ENCODE assay signal across 10 cellular contexts in the genomic region with DNA sequence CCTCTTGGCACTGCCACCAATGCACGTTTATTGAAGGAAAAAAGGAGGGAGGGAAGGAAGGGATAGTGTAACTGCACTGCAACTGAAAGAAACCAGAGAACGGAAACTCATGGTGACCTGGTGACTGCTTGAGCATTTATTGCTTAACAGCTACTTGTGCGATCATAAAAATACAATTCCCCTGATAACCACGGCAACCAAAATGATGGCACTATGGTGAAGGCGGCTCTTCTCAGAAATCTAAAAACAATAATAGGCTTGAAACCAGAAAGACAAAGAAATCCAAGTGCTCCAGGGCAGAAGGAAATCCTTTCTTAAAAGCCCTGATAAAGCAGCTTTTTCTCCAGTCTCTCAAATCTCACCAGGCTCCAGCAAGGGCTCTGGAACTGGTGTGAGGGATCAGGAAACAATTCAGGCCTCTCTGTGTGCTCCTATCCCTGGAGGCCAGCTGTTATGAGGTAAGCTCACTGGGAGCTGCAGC. TPM values are rescaled to one million over a fixed set of nuclear protein-coding genes. Genes with fewer than 3 reads are reported as not detected.
A peak's percentile ranks its signal among the peaks of the same experiment; 100 is the strongest.
DNase-seq lines count a peak whose midpoint lies in the region; ATAC-seq, FAIRE-seq and TF ChIP-seq lines count a peak whose summit lies in the region.
"Had no signal": no experiment of that assay in that cellular context is flagged by ENCODE, and none has a peak within 500 bp of the region (broad histone marks: within the 10 kb centered on the region; RNA-seq: fewer than 3 reads in every experiment).

No MANE protein-coding gene starts in this region.

- TF ChIP-seq RAD21 in GM12878 (IDR thresholded peaks at IDR 0.05; ENCODE audit: insufficient read depth, low read depth, low read length) = no peak

- intact Hi-C loops in left ventricle myocardium inferior (cut with micrococcal nuclease) (no loop called here), heart right ventricle (cut with DNase I) (loop anchor here in 4 of 10 donors (5.0 to 10.0 kb wide), 4 partner anchors 59 to 157 kb away; partner anchors contain the start of gene POLR1E (in 2 of the 4)), GM12878 (cut with micrococcal nuclease; ENCODE audit: unreplicated experiment) (loop anchor here (10.0 kb wide), 1 partner anchor 549 kb away; no protein-coding TSS in a partner anchor)

- H2BK12ac ChIP-seq in mesenchymal stem cell (ENCODE audit: low read length in 2 of 2) = no peak overlapping the region

- no peaks in the 10 kb centered on the region for H4K20me1 ChIP-seq in GM12878 (ENCODE audit: control insufficient read depth, insufficient read depth)

- CTCF ChIA-PET in GM12878 (lab: Yijun Ruan, JAX) = interaction anchor here (0.7 to 7.8 kb wide), 8 partner anchors 9 to 579 kb away, joined by 3 to 55 read pairs (median 4); partner anchors contain the start of gene TOMM5
- CTCF ChIA-PET in activated CD8-positive, alpha-beta T cell treated with anti-CD3 and anti-CD28 coated beads, Interleukin-2, amount 10 ng/mL, durations not matched to agents 7 days and 5 days (lab: Charles Lee) = interaction anchor here (0.8 to 6.2 kb wide), 2 partner anchors 10 to 16 kb away, joined by 3 to 47 read pairs; partner anchors contain the start of gene TOMM5
- CTCF ChIA-PET in activated naive CD4-positive, alpha-beta T cell treated with anti-CD3 and anti-CD28 coated beads, Interleukin-2, amount 10 ng/mL, durations not matched to agents 7 days and 5 days (lab: Charles Lee) = interaction anchor here (9.0 kb wide), 1 partner anchor 20 kb away, joined by 36 read pairs; the partner anchor contains the start of gene TOMM5

- POLR2A ChIA-PET in GM12878 (lab: Charles Lee) = interaction anchor here (0.5 to 6.5 kb wide), 6 partner anchors 8 to 158 kb away, joined by 3 to 54 read pairs (median 6); partner anchors contain the start of genes TOMM5 and ZBTB5
- POLR2A ChIA-PET in activated CD8-positive, alpha-beta T cell treated with anti-CD3 and anti-CD28 coated beads, Interleukin-2, amount 10 ng/mL, durations not matched to agents 7 days and 5 days (lab: Charles Lee) = interaction anchor here (3.6 kb wide), 1 partner anchor 18 kb away, joined by 22 read pairs; the partner anchor contains the start of gene TOMM5

- no peak overlapping the region for H4K91ac ChIP-seq in mesenchymal stem cell (ENCODE audit: low read length)

- H3K9me3 Mint-ChIP-seq in activated CD8-positive, alpha-beta T cell treated with anti-CD3 and anti-CD28 coated beads, Interleukin-2, amount 10 ng/mL, durations not matched to agents 7 days and 5 days (ENCODE audit: insufficient read depth) = no peaks in the 10 kb centered on the region
- H3K9me3 Mint-ChIP-seq in activated naive CD4-positive, alpha-beta T cell treated with anti-CD3 and anti-CD28 coated beads, Interleukin-2, amount 10 ng/mL, durations not matched to agents 7 days and 5 days = no peaks in the 10 kb centered on the region

- H3K4me2 ChIP-seq in GM12878 (ENCODE audit: control insufficient read depth, insufficient read depth) = peak overlapping the region; percentile 90
- H3K4me2 ChIP-seq in mesenchymal stem cell (ENCODE audit: low read length, poor library complexity, severe bottlenecking) = no peak overlapping the region
- H3K4me2 ChIP-seq: KMS-11, PC-9 had no signal

- H3K27me3 ChIP-seq in left ventricle myocardium inferior (ENCODE audit: low read depth) (no peaks in the 10 kb centered on the region), heart right ventricle (no peaks in the 10 kb centered on the region), GM12878 (replicated peaks in 1 of 2; ENCODE audit: control insufficient read depth in 2 of 2, insufficient read depth in 2 of 2, low read length in 1 of 2) (no peaks in the 10 kb centered on the region), mesenchymal stem cell (ENCODE audit: control insufficient read depth in 1 of 2, insufficient read depth in 1 of 2, low read length in 2 of 2) (no peaks in the 10 kb centered on the region)

- no peak overlapping the region for H2BK5ac ChIP-seq in mesenchymal stem cell (ENCODE audit: low read depth, low read length, poor library complexity, severe bottlenecking)

- H3K36me3 ChIP-seq in left ventricle myocardium inferior (no peaks in the 10 kb centered on the region), heart right ventricle (no peaks in the 10 kb centered on the region), GM12878 (ENCODE audit: control insufficient read depth in 2 of 2, insufficient read depth in 2 of 2, low read length in 1 of 2) (0 out of 4 replicates have a peak, but pooled peaks cover 0 to 3% of the 10 kb centered on the region in 2 experiments), mesenchymal stem cell (ENCODE audit: control insufficient read depth in 1 of 2, insufficient read depth in 2 of 2, low read depth in 1 of 2, low read length in 2 of 2) (peaks cover 3 to 11% of the 10 kb centered on the region in 2 experiments)

- H3K27ac ChIP-seq in left ventricle myocardium inferior (replicated peaks) (peak overlapping the region; percentile 90), heart right ventricle (peak overlapping the region in 1 of 10 donors; percentile 91), GM12878 (ENCODE audit: control insufficient read depth, insufficient read depth) (no peak overlapping the region), mesenchymal stem cell (ENCODE audit: low read length, poor library complexity, severe bottlenecking) (no peak overlapping the region)
- H3K27ac ChIP-seq: KMS-11, PC-9 had no signal

- H3K79me2 ChIP-seq in GM12878 (ENCODE audit: control insufficient read depth, insufficient read depth, low read length) = peaks cover 21% of the 10 kb centered on the region

- peaks cover 9% of the 10 kb centered on the region for H3K4me1 Mint-ChIP-seq in activated CD8-positive, alpha-beta T cell treated with anti-CD3 and anti-CD28 coated beads, Interleukin-2, amount 10 ng/mL, durations not matched to agents 7 days and 5 days (ENCODE audit: low read depth)
- H3K4me1 Mint-ChIP-seq in activated naive CD4-positive, alpha-beta T cell treated with anti-CD3 and anti-CD28 coated beads, Interleukin-2, amount 10 ng/mL, durations not matched to agents 7 days and 5 days = peaks cover 18% of the 10 kb centered on the region

- no peak overlapping the region for H2BK15ac ChIP-seq in mesenchymal stem cell (ENCODE audit: low read depth, poor library complexity, severe bottlenecking)

- FAIRE-seq in GM12878 (lab: Jason Lieb, UNC) = no peak

- SMC1A ChIA-PET in GM12878 (lab: Charles Lee; ENCODE audit: uncharacterized antibody, unreplicated experiment) = interaction anchor here (0.5 to 8.1 kb wide), 9 partner anchors 8 to 302 kb away, joined by 3 to 60 read pairs (median 7); partner anchors contain the start of genes POLR1E and TOMM5

- 61 to 62% methylated on average over 5 of the region's 5 CpGs for WGBS in heart right ventricle, 2 donors
- 85% methylated on average over 5 of the region's 5 CpGs for WGBS in GM12878 (ENCODE audit: insufficient coverage, insufficient replicate concordance, low lambda C conversion rate, missing lambda C conversion rate)
- 11% methylated on average over 4 of the region's 5 CpGs for WGBS in mesenchymal stem cell

- H4K8ac ChIP-seq in mesenchymal stem cell (ENCODE audit: low read length) = no peak overlapping the region

- in situ Hi-C loops in GM12878 (cut with MboI) = no loop called here

- no peak overlapping the region for H3K4me3 ChIP-seq in left ventricle myocardium inferior
- no peak overlapping the region for H3K4me3 ChIP-seq in heart right ventricle
- no peak overlapping the region for H3K4me3 ChIP-seq in GM12878
- H3K4me3 ChIP-seq in mesenchymal stem cell (ENCODE audit: insufficient read depth in 1 of 2, low read depth in 1 of 2, low read length in 2 of 2) = peak overlapping the region in 1 of 2 experiments; percentile 86
- H3K4me3 ChIP-seq: PC-9 had no signal

- H3K23ac ChIP-seq in mesenchymal stem cell (ENCODE audit: low read length in 2 of 2) = peak overlapping the region in 1 of 2 experiments; percentile 70

- DNase-seq in left ventricle myocardium inferior (no peak), heart right ventricle (no peak), GM12878 (ENCODE audit: low read depth, low spot score) (no peak), mesenchymal stem cell (peak; percentile 89), putamen (ENCODE audit: low spot score) (no peak)
- DNase-seq in activated CD8-positive, alpha-beta T cell treated with anti-CD3 and anti-CD28 coated beads, Interleukin-2, amount 10 ng/mL, durations not matched to agents 7 days and 5 days = no peak
- no peak for DNase-seq in activated naive CD4-positive, alpha-beta T cell treated with anti-CD3 and anti-CD28 coated beads, Interleukin-2, amount 10 ng/mL, durations not matched to agents 7 days and 5 days
- DNase-seq: PC-9 had no signal

- H3K27ac Mint-ChIP-seq in activated CD8-positive, alpha-beta T cell treated with anti-CD3 and anti-CD28 coated beads, Interleukin-2, amount 10 ng/mL, durations not matched to agents 7 days and 5 days = no peak overlapping the region
- no peak overlapping the region for H3K27ac Mint-ChIP-seq in activated naive CD4-positive, alpha-beta T cell treated with anti-CD3 and anti-CD28 coated beads, Interleukin-2, amount 10 ng/mL, durations not matched to agents 7 days and 5 days

- H3K14ac ChIP-seq in mesenchymal stem cell (ENCODE audit: low read length in 2 of 2) = no peak overlapping the region

- H3K79me1 ChIP-seq in mesenchymal stem cell (replicated peaks; ENCODE audit: low read length, poor library complexity, severe bottlenecking) = peaks cover 31% of the 10 kb centered on the region

- peaks cover 6% of the 10 kb centered on the region for H3K27me3 Mint-ChIP-seq in activated CD8-positive, alpha-beta T cell treated with anti-CD3 and anti-CD28 coated beads, Interleukin-2, amount 10 ng/mL, durations not matched to agents 7 days and 5 days (ENCODE audit: low read depth)
- peaks cover 6% of the 10 kb centered on the region for H3K27me3 Mint-ChIP-seq in activated naive CD4-positive, alpha-beta T cell treated with anti-CD3 and anti-CD28 coated beads, Interleukin-2, amount 10 ng/mL, durations not matched to agents 7 days and 5 days

- RAD21 ChIA-PET in GM12878 (lab: Charles Lee; ENCODE audit: unreplicated experiment) = interaction anchor here (0.8 to 4.1 kb wide), 4 partner anchors 8 to 94 kb away, joined by 4 to 27 read pairs (median 19); partner anchors contain the start of genes POLR1E and TOMM5

- H3K4me1 ChIP-seq in left ventricle myocardium inferior (peaks cover 31% of the 10 kb centered on the region), heart right ventricle (peaks cover 3 to 29% (median 21%) of the 10 kb centered on the region in 9 donors), GM12878 (ENCODE audit: control insufficient read depth, insufficient read depth, low read length) (peaks cover 5% of the 10 kb centered on the region), mesenchymal stem cell (ENCODE audit: control insufficient read depth, insufficient read depth, low read depth, low read length) (peaks cover 3% of the 10 kb centered on the region)

- BruUV-seq in GM12878 (replicated peaks; lab: Mats Ljungman, UMichigan) = no TSS peak

- no peak overlapping the region for H2BK120ac ChIP-seq in mesenchymal stem cell (ENCODE audit: low read depth, low read length)

- TF ChIP-seq EP300 in GM12878 (IDR thresholded peaks at IDR 0.05; ENCODE audit: borderline replicate concordance in 1 of 2, control insufficient read depth in 1 of 2, low read depth in 2 of 2, low read length in 2 of 2) = no peak

- peak overlapping the region; percentile 62 for H2AK5ac ChIP-seq in mesenchymal stem cell (ENCODE audit: low read length, severe bottlenecking)

- H3K9ac ChIP-seq in GM12878 (ENCODE audit: control insufficient read depth, insufficient read depth, low read length) = no peak overlapping the region
- H3K9ac ChIP-seq in mesenchymal stem cell (ENCODE audit: low read length) = peak overlapping the region; percentile 94
- H3K9ac ChIP-seq: KMS-11 had no signal

- H3K36me3 Mint-ChIP-seq in activated CD8-positive, alpha-beta T cell treated with anti-CD3 and anti-CD28 coated beads, Interleukin-2, amount 10 ng/mL, durations not matched to agents 7 days and 5 days (ENCODE audit: low read depth) = peaks cover 5% of the 10 kb centered on the region
- peaks cover 2% of the 10 kb centered on the region for H3K36me3 Mint-ChIP-seq in activated naive CD4-positive, alpha-beta T cell treated with anti-CD3 and anti-CD28 coated beads, Interleukin-2, amount 10 ng/mL, durations not matched to agents 7 days and 5 days

- ATAC-seq in heart right ventricle (no peak), GM12878 (no peak), HG03378 (IDR thresholded peaks at IDR 0.05; ENCODE audit: unreplicated experiment) (no peak)
- no peak for ATAC-seq in activated CD8-positive, alpha-beta T cell treated with anti-CD3 and anti-CD28 coated beads, Interleukin-2, amount 10 ng/mL, durations not matched to agents 7 days and 5 days

- TF ChIP-seq CTCF in left ventricle myocardium inferior (IDR thresholded peaks at IDR 0.05; ENCODE audit: borderline replicate concordance) (no peak), heart right ventricle (IDR thresholded peaks at IDR 0.05) (no peak), GM12878 (IDR thresholded peaks at IDR 0.05 in 2 of 3, conservative IDR thresholded peaks at IDR 0.05 in 1 of 3; ENCODE audit: control insufficient read depth in 2 of 3, extremely low read depth in 1 of 3, insufficient read depth in 1 of 3, low read depth in 3 of 3, low read length in 3 of 3) (no peak)

- H3K4me3 Mint-ChIP-seq in activated CD8-positive, alpha-beta T cell treated with anti-CD3 and anti-CD28 coated beads, Interleukin-2, amount 10 ng/mL, durations not matched to agents 7 days and 5 days = no peak overlapping the region
- H3K4me3 Mint-ChIP-seq in activated naive CD4-positive, alpha-beta T cell treated with anti-CD3 and anti-CD28 coated beads, Interleukin-2, amount 10 ng/mL, durations not matched to agents 7 days and 5 days = no peak overlapping the region

- H3K4ac ChIP-seq in mesenchymal stem cell (ENCODE audit: low read depth in 1 of 2, low read length in 2 of 2) = peak overlapping the region in 1 of 2 experiments; percentile 43

- H3K18ac ChIP-seq in mesenchymal stem cell (ENCODE audit: low read depth in 1 of 2, low read length in 2 of 2) = no peak overlapping the region

- no peak for TF ChIP-seq POLR2A in GM12878 (IDR thresholded peaks at IDR 0.05; ENCODE audit: low read depth, low read length)

- H2AFZ ChIP-seq in GM12878 (ENCODE audit: control insufficient read depth, low read depth, low read length) (no peak overlapping the region), mesenchymal stem cell (ENCODE audit: low read depth, low read length) (no peak overlapping the region)
- H2AFZ ChIP-seq: PC-9 had no signal

- H3K9me3 ChIP-seq in left ventricle myocardium inferior (replicated peaks) = no peaks in the 10 kb centered on the region
- no peaks in the 10 kb centered on the region for H3K9me3 ChIP-seq in heart right ventricle
- H3K9me3 ChIP-seq in GM12878 (replicated peaks; ENCODE audit: control insufficient read depth, insufficient read depth, low read length) = no peaks in the 10 kb centered on the region
- no peaks in the 10 kb centered on the region for H3K9me3 ChIP-seq in mesenchymal stem cell (ENCODE audit: control insufficient read depth, low read length)

RNA-seq across cellular contexts. Expression of gene FBXO10, which starts 1.9 kb away (rescaled TPM):
- total RNA-seq in left ventricle myocardium inferior = 6.7 TPM
- 1 to 10 TPM; 4.8 to 7.4 (median 5.9) TPM for total RNA-seq in heart right ventricle
- polyA plus RNA-seq in heart right ventricle = 1 to 10 TPM; 2.3 to 3.3 TPM
- total RNA-seq in GM12878 (2013; cell fraction: nucleolus; rRNA removed) = 11.6 and 11.8 TPM in 2 replicates
- 14.0 and 15.2 TPM in 2 replicates for total RNA-seq in GM12878 (2014; rRNA removed)
- total RNA-seq in GM12878 (2014; rRNA removed; fragmentation: Illumina TruSeq; extraction: Trizol) = 8.2 and 10.2 TPM in 2 replicates
- 14.3 and 15.7 TPM in 2 replicates for total RNA-seq in GM12878 (2021)
- 5.4 TPM for polyA plus RNA-seq in GM12878 (2011; ENCODE audit: low read depth)
- 2.2 and 2.4 TPM in 2 replicates for polyA plus RNA-seq in GM12878 (2011; rRNA removed)
- polyA plus RNA-seq in GM12878 (2011; cell fraction: cytosol; rRNA removed) = 2.9 TPM in 2 replicates
- 3.7 TPM in 2 replicates for polyA plus RNA-seq in GM12878 (2011; cell fraction: nucleus; rRNA removed)
- polyA plus RNA-seq in GM12878 (2012) = 10.2 and 10.7 TPM in 2 replicates
- polyA plus RNA-seq in GM12878 (2014; fragmentation: Illumina TruSeq; extraction: Trizol) = 9.0 and 13.1 TPM in 2 replicates
- polyA plus RNA-seq in GM12878 (2014; fragmentation: Nextera tagmentation; extraction: Ambion mirVana) = 1 to 10 TPM; 1.6 to 1.9 TPM
- polyA plus RNA-seq in GM12878 (2014; rRNA removed) = 17.2 and 18.8 TPM in 2 replicates
- polyA plus RNA-seq in GM12878 (2016; fragmentation: Nextera tagmentation; extraction: Ambion mirVana) = 1 to 10 TPM; 8.7 to 9.0 TPM
- polyA minus RNA-seq in GM12878 (2011; rRNA and poly(A)+ RNA removed) = 3.0 and 4.4 TPM in 2 replicates
- polyA minus RNA-seq in GM12878 (2011; cell fraction: cytosol; rRNA and poly(A)+ RNA removed) = 1.1 and 1.2 TPM in 2 replicates
- 1.5 and 3.3 TPM in 2 replicates for polyA minus RNA-seq in GM12878 (2011; cell fraction: nucleus; rRNA and poly(A)+ RNA removed)
- polyA plus RNA-seq in mesenchymal stem cell (2013, experiment 1 of 2) = 11.3 TPM
- 11.2 TPM for polyA plus RNA-seq in mesenchymal stem cell (2013, experiment 2 of 2)
- total RNA-seq in activated CD8-positive, alpha-beta T cell treated with anti-CD3 and anti-CD28 coated beads, Interleukin-2, amount 10 ng/mL, durations not matched to agents 7 days and 5 days = 1 to 10 TPM; 2.0 to 2.3 TPM

RNA-seq across cellular contexts. Expression of gene TOMM5, which starts 18.1 kb away (rescaled TPM):
- total RNA-seq in left ventricle myocardium inferior (56.4 TPM), heart right ventricle (10 to 100 TPM; 45.7 to 62.9 (median 52.1) TPM), GM12878 (2014; rRNA removed) (292 and 302 TPM in 2 replicates), GM12878 (2014; rRNA removed; fragmentation: Illumina TruSeq; extraction: Trizol) (262 and 276 TPM in 2 replicates), GM12878 (2021) (152 and 165 TPM in 2 replicates)
- polyA plus RNA-seq in heart right ventricle (100 to 1,000 TPM in 1 of 2 donors, 10 to 100 TPM in 1; 74.1 to 145 TPM), GM12878 (2011; rRNA removed) (290 and 355 TPM in 2 replicates), GM12878 (2014; fragmentation: Illumina TruSeq; extraction: Trizol) (194 and 264 TPM in 2 replicates), GM12878 (2014; fragmentation: Nextera tagmentation; extraction: Ambion mirVana) (1,000 to 10,000 TPM; 1,100 to 1,143 TPM), GM12878 (2014; rRNA removed) (409 and 421 TPM in 2 replicates), GM12878 (2016; fragmentation: Nextera tagmentation; extraction: Ambion mirVana) (100 to 1,000 TPM; 521 to 544 TPM)
- 64.3 and 66.6 TPM in 2 replicates for total RNA-seq in GM12878 (2013; cell fraction: nucleolus; rRNA removed)
- 114 TPM for polyA plus RNA-seq in GM12878 (2011; ENCODE audit: low read depth)
- 169 and 193 TPM in 2 replicates for polyA plus RNA-seq in GM12878 (2011; cell fraction: cytosol; rRNA removed)
- polyA plus RNA-seq in GM12878 (2011; cell fraction: nucleus; rRNA removed) = 99.9 and 101 TPM in 2 replicates
- polyA plus RNA-seq in GM12878 (2012) = 173 and 234 TPM in 2 replicates
- polyA minus RNA-seq in GM12878 (2011; rRNA and poly(A)+ RNA removed) = 65.5 and 71.0 TPM in 2 replicates
- polyA minus RNA-seq in GM12878 (2011; cell fraction: cytosol; rRNA and poly(A)+ RNA removed) = 30.1 and 31.0 TPM in 2 replicates
- polyA minus RNA-seq in GM12878 (2011; cell fraction: nucleus; rRNA and poly(A)+ RNA removed) = 35.5 and 50.3 TPM in 2 replicates
- 160 TPM for polyA plus RNA-seq in mesenchymal stem cell (2013, experiment 1 of 2)
- polyA plus RNA-seq in mesenchymal stem cell (2013, experiment 2 of 2) = 170 TPM
- total RNA-seq in activated CD8-positive, alpha-beta T cell treated with anti-CD3 and anti-CD28 coated beads, Interleukin-2, amount 10 ng/mL, durations not matched to agents 7 days and 5 days = 100 to 1,000 TPM; 110 to 112 TPM
